ENCODE assay signal across 1 cellular context in genomic region chr16:3173892-3174617, GRCh38.
TF ChIP-seq lines count a peak whose summit lies in the region.

No MANE protein-coding gene starts in this region.

TF ChIP-seq in GM12878, 131 proteins besides CTCF, POLR2A, EP300 and RAD21 (continued from another document):
- TF ChIP-seq, protein P1, sequence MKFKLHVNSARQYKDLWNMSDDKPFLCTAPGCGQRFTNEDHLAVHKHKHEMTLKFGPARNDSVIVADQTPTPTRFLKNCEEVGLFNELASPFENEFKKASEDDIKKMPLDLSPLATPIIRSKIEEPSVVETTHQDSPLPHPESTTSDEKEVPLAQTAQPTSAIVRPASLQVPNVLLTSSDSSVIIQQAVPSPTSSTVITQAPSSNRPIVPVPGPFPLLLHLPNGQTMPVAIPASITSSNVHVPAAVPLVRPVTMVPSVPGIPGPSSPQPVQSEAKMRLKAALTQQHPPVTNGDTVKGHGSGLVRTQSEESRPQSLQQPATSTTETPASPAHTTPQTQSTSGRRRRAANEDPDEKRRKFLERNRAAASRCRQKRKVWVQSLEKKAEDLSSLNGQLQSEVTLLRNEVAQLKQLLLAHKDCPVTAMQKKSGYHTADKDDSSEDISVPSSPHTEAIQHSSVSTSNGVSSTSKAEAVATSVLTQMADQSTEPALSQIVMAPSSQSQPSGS (IDR thresholded peaks at IDR 0.05; ENCODE audit: low read length): no peak
- no peak for TF ChIP-seq ZNF217 (IDR thresholded peaks at IDR 0.05)
- TF ChIP-seq CREM (IDR thresholded peaks at IDR 0.05; ENCODE audit: low read depth): 0 out of 2 replicates have a peak, but pooled peaks have one; percentile 24
- peak; percentile 36 to 72; a peak in 3 of 4 replicates for TF ChIP-seq BHLHE40 (IDR thresholded peaks at IDR 0.05; ENCODE audit: borderline replicate concordance in 1 of 2, low read depth in 2 of 2, low read length in 1 of 2)
- no peak for TF ChIP-seq NR2F1 (conservative IDR thresholded peaks at IDR 0.05)
- TF ChIP-seq PML (IDR thresholded peaks at IDR 0.05; ENCODE audit: low read length): no peak
- TF ChIP-seq RUNX3 (IDR thresholded peaks at IDR 0.05; ENCODE audit: low read length): 0 out of 2 replicates have a peak, but pooled peaks have one; percentile 25
- TF ChIP-seq IKZF2 (IDR thresholded peaks at IDR 0.05): no peak
- no peak for TF ChIP-seq ZBED1 (IDR thresholded peaks at IDR 0.05; ENCODE audit: borderline replicate concordance)
- TF ChIP-seq JUND (IDR thresholded peaks at IDR 0.05; ENCODE audit: low read depth, low read length): no peak
- TF ChIP-seq, protein P2, sequence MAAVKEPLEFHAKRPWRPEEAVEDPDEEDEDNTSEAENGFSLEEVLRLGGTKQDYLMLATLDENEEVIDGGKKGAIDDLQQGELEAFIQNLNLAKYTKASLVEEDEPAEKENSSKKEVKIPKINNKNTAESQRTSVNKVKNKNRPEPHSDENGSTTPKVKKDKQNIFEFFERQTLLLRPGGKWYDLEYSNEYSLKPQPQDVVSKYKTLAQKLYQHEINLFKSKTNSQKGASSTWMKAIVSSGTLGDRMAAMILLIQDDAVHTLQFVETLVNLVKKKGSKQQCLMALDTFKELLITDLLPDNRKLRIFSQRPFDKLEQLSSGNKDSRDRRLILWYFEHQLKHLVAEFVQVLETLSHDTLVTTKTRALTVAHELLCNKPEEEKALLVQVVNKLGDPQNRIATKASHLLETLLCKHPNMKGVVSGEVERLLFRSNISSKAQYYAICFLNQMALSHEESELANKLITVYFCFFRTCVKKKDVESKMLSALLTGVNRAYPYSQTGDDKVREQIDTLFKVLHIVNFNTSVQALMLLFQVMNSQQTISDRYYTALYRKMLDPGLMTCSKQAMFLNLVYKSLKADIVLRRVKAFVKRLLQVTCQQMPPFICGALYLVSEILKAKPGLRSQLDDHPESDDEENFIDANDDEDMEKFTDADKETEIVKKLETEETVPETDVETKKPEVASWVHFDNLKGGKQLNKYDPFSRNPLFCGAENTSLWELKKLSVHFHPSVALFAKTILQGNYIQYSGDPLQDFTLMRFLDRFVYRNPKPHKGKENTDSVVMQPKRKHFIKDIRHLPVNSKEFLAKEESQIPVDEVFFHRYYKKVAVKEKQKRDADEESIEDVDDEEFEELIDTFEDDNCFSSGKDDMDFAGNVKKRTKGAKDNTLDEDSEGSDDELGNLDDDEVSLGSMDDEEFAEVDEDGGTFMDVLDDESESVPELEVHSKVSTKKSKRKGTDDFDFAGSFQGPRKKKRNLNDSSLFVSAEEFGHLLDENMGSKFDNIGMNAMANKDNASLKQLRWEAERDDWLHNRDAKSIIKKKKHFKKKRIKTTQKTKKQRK (IDR thresholded peaks at IDR 0.05; ENCODE audit: low read depth, low read length): no peak
- no peak for TF ChIP-seq BRCA1 (IDR thresholded peaks at IDR 0.05; ENCODE audit: low read depth, low read length)
- TF ChIP-seq MYC (IDR thresholded peaks at IDR 0.05; ENCODE audit: insufficient read depth, insufficient read length, insufficient replicate concordance, low read length, severe bottlenecking): no peak
- TF ChIP-seq ZNF274 (IDR thresholded peaks at IDR 0.05; ENCODE audit: insufficient read depth, insufficient read length): no peak
- no peak for TF ChIP-seq CEBPB (IDR thresholded peaks at IDR 0.05; ENCODE audit: borderline replicate concordance in 1 of 2, low read depth in 2 of 2, low read length in 2 of 2)
- TF ChIP-seq ZBTB4 (CRISPR knock-in tag; IDR thresholded peaks at IDR 0.05): no peak
- TF ChIP-seq PBX3 (IDR thresholded peaks at IDR 0.05; ENCODE audit: insufficient replicate concordance, low read depth, low read length): no peak
- no peak for TF ChIP-seq RCOR1 (conservative IDR thresholded peaks at IDR 0.05; ENCODE audit: low read depth, low read length)
- no peak for TF ChIP-seq MTA3 (IDR thresholded peaks at IDR 0.05; ENCODE audit: borderline replicate concordance, low read length)
- no peak for TF ChIP-seq HDGF (IDR thresholded peaks at IDR 0.05)
- no peak for TF ChIP-seq IRF4 (IDR thresholded peaks at IDR 0.05; ENCODE audit: low read depth, low read length)
- TF ChIP-seq PAX5 (IDR thresholded peaks at IDR 0.05; ENCODE audit: borderline replicate concordance, low read depth, low read length): no peak
- no peak for TF ChIP-seq YBX1 (IDR thresholded peaks at IDR 0.05)
